ENCODE assay signal across 26 cellular contexts in the genomic region with DNA sequence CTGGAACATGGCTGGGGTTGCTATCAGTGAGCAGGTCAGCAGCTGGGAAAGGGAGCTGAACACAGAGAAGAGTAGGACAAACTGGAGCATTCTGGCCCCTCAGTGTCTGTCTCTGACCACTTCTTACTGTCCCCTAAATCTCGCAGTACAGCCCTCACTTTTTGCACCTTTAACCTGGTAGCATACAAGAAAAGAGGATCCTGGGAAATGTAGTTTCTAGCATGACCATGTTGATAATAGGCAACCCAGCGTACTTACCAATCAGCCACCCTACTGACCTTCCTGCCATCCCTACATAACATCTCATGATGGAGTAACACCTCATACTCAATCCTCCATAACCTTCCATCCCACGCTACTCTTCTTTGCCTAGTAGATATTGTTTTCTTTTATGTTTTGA.
"Had no signal": no experiment of that assay in that cellular context is flagged by ENCODE, and none has a peak within 500 bp of the region (broad histone marks: within the 10 kb centered on the region; RNA-seq: fewer than 3 reads in every experiment).

No MANE protein-coding gene starts in this region.

- H3K9me3 Mint-ChIP-seq: activated CD4-positive, alpha-beta memory T cell treated with anti-CD3 and anti-CD28 coated beads, Interleukin-2, amount 10 ng/mL, durations not matched to agents 7 days and 5 days; activated naive CD8-positive, alpha-beta T cell treated with anti-CD3 and anti-CD28 coated beads, Interleukin-2, amount 10 ng/mL, durations not matched to agents 7 days and 5 days had no signal

- H3K4me1 ChIP-seq: adrenal gland, breast epithelium, Peyer's patch, SJCRH30 had no signal

- H3K36me3 Mint-ChIP-seq: activated naive CD8-positive, alpha-beta T cell treated with anti-CD3 and anti-CD28 coated beads, Interleukin-2, amount 10 ng/mL, durations not matched to agents 7 days and 5 days had no signal

- DNase-seq: activated CD4-positive, alpha-beta memory T cell treated with anti-CD3 and anti-CD28 coated beads, Interleukin-2, amount 10 ng/mL, durations not matched to agents 7 days and 5 days; activated CD4-positive, alpha-beta T cell treated with anti-CD3 and anti-CD28 coated beads for 36 hours; activated CD4-positive, alpha-beta T cell treated with anti-CD3 and anti-CD28 coated beads, Interleukin-2, amount 50 U/mL, for 1 hour; activated naive CD4-positive, alpha-beta T cell treated with anti-CD3 and anti-CD28 coated beads, Interleukin-2, amount 50 U/mL, for 16 hours; activated naive CD8-positive, alpha-beta T cell treated with anti-CD3 and anti-CD28 coated beads, Interleukin-2, amount 10 ng/mL, durations not matched to agents 7 days and 5 days; activated T-cell treated with anti-CD3 and anti-CD28 coated beads for 4 hours; adrenal gland; anterior cingulate cortex; caudate nucleus; MV-4-11; NCI-H1105; NCI-H1436; NCI-H1694 treated with DMSO at 0.1 percent for 48 hours; NCI-H2029 treated with DMSO at 0.1 percent for 48 hours; NCI-H345; NCI-H510A; NCI-H526 treated with DMSO at 0.1 percent for 48 hours; NCI-H82; Peyer's patch; Right ventricle myocardium superior; SJCRH30; SK-N-SH; T-helper 1 cell had no signal

- H3K27ac Mint-ChIP-seq: activated CD4-positive, alpha-beta memory T cell treated with anti-CD3 and anti-CD28 coated beads, Interleukin-2, amount 10 ng/mL, durations not matched to agents 7 days and 5 days; activated CD4-positive, alpha-beta T cell treated with anti-CD3 and anti-CD28 coated beads for 36 hours; activated naive CD8-positive, alpha-beta T cell treated with anti-CD3 and anti-CD28 coated beads, Interleukin-2, amount 10 ng/mL, durations not matched to agents 7 days and 5 days had no signal

- H3K27me3 Mint-ChIP-seq: activated CD4-positive, alpha-beta T cell treated with anti-CD3 and anti-CD28 coated beads for 36 hours; activated naive CD8-positive, alpha-beta T cell treated with anti-CD3 and anti-CD28 coated beads, Interleukin-2, amount 10 ng/mL, durations not matched to agents 7 days and 5 days had no signal

- H3K9ac ChIP-seq: SK-N-SH had no signal

- H3K27me3 ChIP-seq: adrenal gland, breast epithelium, Peyer's patch, SJCRH30 had no signal

- H3K9me3 ChIP-seq: adrenal gland, breast epithelium, Peyer's patch, SJCRH30, SK-N-SH had no signal

- ATAC-seq: activated CD4-positive, alpha-beta T cell treated with anti-CD3 and anti-CD28 coated beads for 36 hours had no signal

- H3K4me2 ChIP-seq: SK-N-SH had no signal

- H3K27ac ChIP-seq: adrenal gland, breast epithelium, Peyer's patch, RWPE1, SJCRH30, VCaP had no signal

- H3K4me3 Mint-ChIP-seq: activated CD4-positive, alpha-beta memory T cell treated with anti-CD3 and anti-CD28 coated beads, Interleukin-2, amount 10 ng/mL, durations not matched to agents 7 days and 5 days; activated CD4-positive, alpha-beta T cell treated with anti-CD3 and anti-CD28 coated beads for 36 hours; activated naive CD8-positive, alpha-beta T cell treated with anti-CD3 and anti-CD28 coated beads, Interleukin-2, amount 10 ng/mL, durations not matched to agents 7 days and 5 days had no signal

- H3K4me3 ChIP-seq: adrenal gland, breast epithelium, Peyer's patch, SJCRH30 had no signal

- H3K36me3 ChIP-seq: breast epithelium, Peyer's patch had no signal

- H3K4me1 Mint-ChIP-seq: activated CD4-positive, alpha-beta memory T cell treated with anti-CD3 and anti-CD28 coated beads, Interleukin-2, amount 10 ng/mL, durations not matched to agents 7 days and 5 days; activated CD4-positive, alpha-beta T cell treated with anti-CD3 and anti-CD28 coated beads for 36 hours; activated naive CD8-positive, alpha-beta T cell treated with anti-CD3 and anti-CD28 coated beads, Interleukin-2, amount 10 ng/mL, durations not matched to agents 7 days and 5 days had no signal

- H3K9me2 ChIP-seq: SK-N-SH had no signal
